1 cellular context compared by ENCODE assay signal in the genomic region with DNA sequence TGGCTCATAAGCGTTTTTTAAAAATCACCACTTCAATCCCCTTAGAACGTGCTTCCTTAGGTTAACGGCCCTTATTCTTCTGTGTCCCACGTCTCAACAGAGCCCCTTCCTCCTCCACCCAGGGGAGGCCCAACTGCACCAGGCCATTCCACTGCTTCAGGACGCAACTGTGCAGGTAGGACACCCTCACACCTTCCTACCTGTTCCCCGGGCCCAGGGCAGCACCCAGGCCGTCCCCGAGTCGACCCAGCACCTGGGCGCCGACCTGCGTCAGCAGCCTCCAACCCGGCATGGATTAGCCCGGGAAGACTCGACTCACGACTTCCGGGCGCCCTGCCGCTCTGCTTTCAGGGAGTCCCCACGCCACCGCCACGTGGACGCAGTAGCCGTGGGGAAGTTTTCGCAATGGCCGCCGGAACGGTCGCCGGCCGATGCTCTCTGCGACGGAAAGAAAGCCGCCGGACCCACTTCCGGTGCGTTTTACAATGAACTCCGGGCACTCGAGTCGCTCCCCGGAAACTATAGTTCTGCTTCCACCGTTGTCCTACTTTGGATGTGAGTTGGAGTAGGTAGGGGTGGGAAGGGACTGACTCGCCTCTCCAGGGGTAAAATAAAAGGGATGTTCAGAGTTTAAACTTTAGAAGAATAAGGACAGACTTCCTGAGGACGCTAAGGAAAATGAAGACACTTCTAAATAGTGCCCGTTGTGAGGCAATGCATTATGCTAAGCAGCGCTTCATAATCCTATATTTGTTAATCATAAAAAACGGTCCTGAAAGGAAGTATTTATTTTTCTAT.
TF ChIP-seq lines count a peak whose summit lies in the region.

A gene (minus strand): TSS at position 442 of the 798 bp plus-strand sequence. CDS start 150 bp downstream, at position 292.

TF ChIP-seq in H1, 55 proteins besides CTCF, POLR2A, EP300 and RAD21 (continued from another document):
- TF ChIP-seq, protein P1, sequence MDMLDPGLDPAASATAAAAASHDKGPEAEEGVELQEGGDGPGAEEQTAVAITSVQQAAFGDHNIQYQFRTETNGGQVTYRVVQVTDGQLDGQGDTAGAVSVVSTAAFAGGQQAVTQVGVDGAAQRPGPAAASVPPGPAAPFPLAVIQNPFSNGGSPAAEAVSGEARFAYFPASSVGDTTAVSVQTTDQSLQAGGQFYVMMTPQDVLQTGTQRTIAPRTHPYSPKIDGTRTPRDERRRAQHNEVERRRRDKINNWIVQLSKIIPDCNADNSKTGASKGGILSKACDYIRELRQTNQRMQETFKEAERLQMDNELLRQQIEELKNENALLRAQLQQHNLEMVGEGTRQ (IDR thresholded peaks at IDR 0.05; ENCODE audit: low read length) = no peak
- TF ChIP-seq BACH1 (IDR thresholded peaks at IDR 0.05; ENCODE audit: low read length) (peak; percentile 58; the same call in 1 of the 2 replicates), CBX5 (IDR thresholded peaks at IDR 0.05; ENCODE audit: low read depth, low read length) (no peak), HDAC2 (IDR thresholded peaks at IDR 0.05; ENCODE audit: borderline replicate concordance in 1 of 2, low read depth in 2 of 2, low read length in 2 of 2) (0 out of 4 replicates have a peak, but pooled peaks of 1 of the 2 experiments have one; percentile 26), TAF7 (optimal IDR thresholded peaks at IDR 0.05; ENCODE audit: borderline replicate concordance, low read depth, low read length) (peak; percentile 94), MAFK (IDR thresholded peaks at IDR 0.05; ENCODE audit: low read depth, low read length) (no peak), HDAC6 (IDR thresholded peaks at IDR 0.05; ENCODE audit: low read depth, low read length) (no peak), EZH2 (IDR thresholded peaks at IDR 0.05; ENCODE audit: low read depth, low read length, severe bottlenecking) (no peak), RBBP5 (IDR thresholded peaks at IDR 0.05; ENCODE audit: borderline replicate concordance, low read depth, low read length) (peak; percentile 73; the same call in 1 of the 2 replicates), RXRA (IDR thresholded peaks at IDR 0.05; ENCODE audit: insufficient read depth, low read depth, low read length) (no peak), SIRT6 (IDR thresholded peaks at IDR 0.05; ENCODE audit: low read length) (no peak), FOSL1 (IDR thresholded peaks at IDR 0.05; ENCODE audit: insufficient read depth, low read depth, low read length) (no peak), POLR2AphosphoS5 (IDR thresholded peaks at IDR 0.05; ENCODE audit: low read depth, low read length) (peak; percentile 85), KDM4A (IDR thresholded peaks at IDR 0.05; ENCODE audit: low read depth, low read length, severe bottlenecking) (peak; percentile 73), TBP (IDR thresholded peaks at IDR 0.05; ENCODE audit: low read depth, low read length) (peak; percentile 94), CTBP2 (IDR thresholded peaks at IDR 0.05; ENCODE audit: borderline replicate concordance, insufficient read depth, insufficient read length, low read length) (no peak), BCL11A (IDR thresholded peaks at IDR 0.05; ENCODE audit: low read depth in 2 of 2, low read length in 2 of 2) (no peak), SIX5 (IDR thresholded peaks at IDR 0.05; ENCODE audit: low read depth, low read length) (peak; percentile 51; the same call in 1 of the 2 replicates), YY1 (IDR thresholded peaks at IDR 0.05; ENCODE audit: low read depth, low read length) (peak; percentile 98), NRF1 (IDR thresholded peaks at IDR 0.05; ENCODE audit: low read depth, low read length) (no peak), BRCA1 (IDR thresholded peaks at IDR 0.05; ENCODE audit: low read depth, low read length) (no peak), ZNF274 (IDR thresholded peaks at IDR 0.05; ENCODE audit: borderline replicate concordance, extremely low read depth, low read length) (no peak), TEAD4 (IDR thresholded peaks at IDR 0.05; ENCODE audit: low read depth, low read length) (0 out of 2 replicates have a peak, but pooled peaks have one; percentile 57), CHD2 (IDR thresholded peaks at IDR 0.05; ENCODE audit: low read length) (0 out of 2 replicates have a peak, but pooled peaks have one; percentile 14), EGR1 (IDR thresholded peaks at IDR 0.05; ENCODE audit: borderline replicate concordance, low read depth, low read length) (peak; percentile 64), TCF12 (IDR thresholded peaks at IDR 0.05; ENCODE audit: low read depth, low read length) (peak; percentile 51; the same call in 1 of the 2 replicates), NANOG (IDR thresholded peaks at IDR 0.05; ENCODE audit: insufficient read depth, low read depth, low read length, poor library complexity, severe bottlenecking) (no peak), KDM1A (IDR thresholded peaks at IDR 0.05; ENCODE audit: borderline replicate concordance, low read length) (no peak), RFX5 (IDR thresholded peaks at IDR 0.05; ENCODE audit: borderline replicate concordance, low read depth, low read length) (no peak), PHF8 (conservative IDR thresholded peaks at IDR 0.05; ENCODE audit: low read depth, low read length) (peak; percentile 95), CREB1 (IDR thresholded peaks at IDR 0.05) (peak; percentile 75), SP2 (IDR thresholded peaks at IDR 0.05; ENCODE audit: low read length) (no peak), GTF2F1 (IDR thresholded peaks at IDR 0.05; ENCODE audit: borderline replicate concordance, low read depth, low read length) (peak; percentile 62; the same call in 1 of the 2 replicates)
- TF ChIP-seq, protein P2, sequence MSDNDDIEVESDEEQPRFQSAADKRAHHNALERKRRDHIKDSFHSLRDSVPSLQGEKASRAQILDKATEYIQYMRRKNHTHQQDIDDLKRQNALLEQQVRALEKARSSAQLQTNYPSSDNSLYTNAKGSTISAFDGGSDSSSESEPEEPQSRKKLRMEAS (IDR thresholded peaks at IDR 0.05) = peak; percentile 100
- TF ChIP-seq, protein P3, sequence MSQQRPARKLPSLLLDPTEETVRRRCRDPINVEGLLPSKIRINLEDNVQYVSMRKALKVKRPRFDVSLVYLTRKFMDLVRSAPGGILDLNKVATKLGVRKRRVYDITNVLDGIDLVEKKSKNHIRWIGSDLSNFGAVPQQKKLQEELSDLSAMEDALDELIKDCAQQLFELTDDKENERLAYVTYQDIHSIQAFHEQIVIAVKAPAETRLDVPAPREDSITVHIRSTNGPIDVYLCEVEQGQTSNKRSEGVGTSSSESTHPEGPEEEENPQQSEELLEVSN (IDR thresholded peaks at IDR 0.05) = peak; percentile 96
- TF ChIP-seq, protein P4, sequence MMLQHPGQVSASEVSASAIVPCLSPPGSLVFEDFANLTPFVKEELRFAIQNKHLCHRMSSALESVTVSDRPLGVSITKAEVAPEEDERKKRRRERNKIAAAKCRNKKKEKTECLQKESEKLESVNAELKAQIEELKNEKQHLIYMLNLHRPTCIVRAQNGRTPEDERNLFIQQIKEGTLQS (IDR thresholded peaks at IDR 0.05; ENCODE audit: insufficient read depth, low read depth, low read length) = no peak
- TF ChIP-seq, protein P5, sequence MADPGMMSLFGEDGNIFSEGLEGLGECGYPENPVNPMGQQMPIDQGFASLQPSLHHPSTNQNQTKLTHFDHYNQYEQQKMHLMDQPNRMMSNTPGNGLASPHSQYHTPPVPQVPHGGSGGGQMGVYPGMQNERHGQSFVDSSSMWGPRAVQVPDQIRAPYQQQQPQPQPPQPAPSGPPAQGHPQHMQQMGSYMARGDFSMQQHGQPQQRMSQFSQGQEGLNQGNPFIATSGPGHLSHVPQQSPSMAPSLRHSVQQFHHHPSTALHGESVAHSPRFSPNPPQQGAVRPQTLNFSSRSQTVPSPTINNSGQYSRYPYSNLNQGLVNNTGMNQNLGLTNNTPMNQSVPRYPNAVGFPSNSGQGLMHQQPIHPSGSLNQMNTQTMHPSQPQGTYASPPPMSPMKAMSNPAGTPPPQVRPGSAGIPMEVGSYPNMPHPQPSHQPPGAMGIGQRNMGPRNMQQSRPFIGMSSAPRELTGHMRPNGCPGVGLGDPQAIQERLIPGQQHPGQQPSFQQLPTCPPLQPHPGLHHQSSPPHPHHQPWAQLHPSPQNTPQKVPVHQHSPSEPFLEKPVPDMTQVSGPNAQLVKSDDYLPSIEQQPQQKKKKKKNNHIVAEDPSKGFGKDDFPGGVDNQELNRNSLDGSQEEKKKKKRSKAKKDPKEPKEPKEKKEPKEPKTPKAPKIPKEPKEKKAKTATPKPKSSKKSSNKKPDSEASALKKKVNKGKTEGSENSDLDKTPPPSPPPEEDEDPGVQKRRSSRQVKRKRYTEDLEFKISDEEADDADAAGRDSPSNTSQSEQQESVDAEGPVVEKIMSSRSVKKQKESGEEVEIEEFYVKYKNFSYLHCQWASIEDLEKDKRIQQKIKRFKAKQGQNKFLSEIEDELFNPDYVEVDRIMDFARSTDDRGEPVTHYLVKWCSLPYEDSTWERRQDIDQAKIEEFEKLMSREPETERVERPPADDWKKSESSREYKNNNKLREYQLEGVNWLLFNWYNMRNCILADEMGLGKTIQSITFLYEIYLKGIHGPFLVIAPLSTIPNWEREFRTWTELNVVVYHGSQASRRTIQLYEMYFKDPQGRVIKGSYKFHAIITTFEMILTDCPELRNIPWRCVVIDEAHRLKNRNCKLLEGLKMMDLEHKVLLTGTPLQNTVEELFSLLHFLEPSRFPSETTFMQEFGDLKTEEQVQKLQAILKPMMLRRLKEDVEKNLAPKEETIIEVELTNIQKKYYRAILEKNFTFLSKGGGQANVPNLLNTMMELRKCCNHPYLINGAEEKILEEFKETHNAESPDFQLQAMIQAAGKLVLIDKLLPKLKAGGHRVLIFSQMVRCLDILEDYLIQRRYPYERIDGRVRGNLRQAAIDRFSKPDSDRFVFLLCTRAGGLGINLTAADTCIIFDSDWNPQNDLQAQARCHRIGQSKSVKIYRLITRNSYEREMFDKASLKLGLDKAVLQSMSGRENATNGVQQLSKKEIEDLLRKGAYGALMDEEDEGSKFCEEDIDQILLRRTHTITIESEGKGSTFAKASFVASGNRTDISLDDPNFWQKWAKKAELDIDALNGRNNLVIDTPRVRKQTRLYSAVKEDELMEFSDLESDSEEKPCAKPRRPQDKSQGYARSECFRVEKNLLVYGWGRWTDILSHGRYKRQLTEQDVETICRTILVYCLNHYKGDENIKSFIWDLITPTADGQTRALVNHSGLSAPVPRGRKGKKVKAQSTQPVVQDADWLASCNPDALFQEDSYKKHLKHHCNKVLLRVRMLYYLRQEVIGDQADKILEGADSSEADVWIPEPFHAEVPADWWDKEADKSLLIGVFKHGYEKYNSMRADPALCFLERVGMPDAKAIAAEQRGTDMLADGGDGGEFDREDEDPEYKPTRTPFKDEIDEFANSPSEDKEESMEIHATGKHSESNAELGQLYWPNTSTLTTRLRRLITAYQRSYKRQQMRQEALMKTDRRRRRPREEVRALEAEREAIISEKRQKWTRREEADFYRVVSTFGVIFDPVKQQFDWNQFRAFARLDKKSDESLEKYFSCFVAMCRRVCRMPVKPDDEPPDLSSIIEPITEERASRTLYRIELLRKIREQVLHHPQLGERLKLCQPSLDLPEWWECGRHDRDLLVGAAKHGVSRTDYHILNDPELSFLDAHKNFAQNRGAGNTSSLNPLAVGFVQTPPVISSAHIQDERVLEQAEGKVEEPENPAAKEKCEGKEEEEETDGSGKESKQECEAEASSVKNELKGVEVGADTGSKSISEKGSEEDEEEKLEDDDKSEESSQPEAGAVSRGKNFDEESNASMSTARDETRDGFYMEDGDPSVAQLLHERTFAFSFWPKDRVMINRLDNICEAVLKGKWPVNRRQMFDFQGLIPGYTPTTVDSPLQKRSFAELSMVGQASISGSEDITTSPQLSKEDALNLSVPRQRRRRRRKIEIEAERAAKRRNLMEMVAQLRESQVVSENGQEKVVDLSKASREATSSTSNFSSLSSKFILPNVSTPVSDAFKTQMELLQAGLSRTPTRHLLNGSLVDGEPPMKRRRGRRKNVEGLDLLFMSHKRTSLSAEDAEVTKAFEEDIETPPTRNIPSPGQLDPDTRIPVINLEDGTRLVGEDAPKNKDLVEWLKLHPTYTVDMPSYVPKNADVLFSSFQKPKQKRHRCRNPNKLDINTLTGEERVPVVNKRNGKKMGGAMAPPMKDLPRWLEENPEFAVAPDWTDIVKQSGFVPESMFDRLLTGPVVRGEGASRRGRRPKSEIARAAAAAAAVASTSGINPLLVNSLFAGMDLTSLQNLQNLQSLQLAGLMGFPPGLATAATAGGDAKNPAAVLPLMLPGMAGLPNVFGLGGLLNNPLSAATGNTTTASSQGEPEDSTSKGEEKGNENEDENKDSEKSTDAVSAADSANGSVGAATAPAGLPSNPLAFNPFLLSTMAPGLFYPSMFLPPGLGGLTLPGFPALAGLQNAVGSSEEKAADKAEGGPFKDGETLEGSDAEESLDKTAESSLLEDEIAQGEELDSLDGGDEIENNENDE (IDR thresholded peaks at IDR 0.05; ENCODE audit: insufficient replicate concordance, low read length) = no peak
- TF ChIP-seq, protein P6, sequence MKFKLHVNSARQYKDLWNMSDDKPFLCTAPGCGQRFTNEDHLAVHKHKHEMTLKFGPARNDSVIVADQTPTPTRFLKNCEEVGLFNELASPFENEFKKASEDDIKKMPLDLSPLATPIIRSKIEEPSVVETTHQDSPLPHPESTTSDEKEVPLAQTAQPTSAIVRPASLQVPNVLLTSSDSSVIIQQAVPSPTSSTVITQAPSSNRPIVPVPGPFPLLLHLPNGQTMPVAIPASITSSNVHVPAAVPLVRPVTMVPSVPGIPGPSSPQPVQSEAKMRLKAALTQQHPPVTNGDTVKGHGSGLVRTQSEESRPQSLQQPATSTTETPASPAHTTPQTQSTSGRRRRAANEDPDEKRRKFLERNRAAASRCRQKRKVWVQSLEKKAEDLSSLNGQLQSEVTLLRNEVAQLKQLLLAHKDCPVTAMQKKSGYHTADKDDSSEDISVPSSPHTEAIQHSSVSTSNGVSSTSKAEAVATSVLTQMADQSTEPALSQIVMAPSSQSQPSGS (IDR thresholded peaks at IDR 0.05; ENCODE audit: low read length) = peak; percentile 64; the same call in 1 of the 2 replicates
TF ChIP-seq in H1: peak in this region for 28.
